In the genomic region with DNA sequence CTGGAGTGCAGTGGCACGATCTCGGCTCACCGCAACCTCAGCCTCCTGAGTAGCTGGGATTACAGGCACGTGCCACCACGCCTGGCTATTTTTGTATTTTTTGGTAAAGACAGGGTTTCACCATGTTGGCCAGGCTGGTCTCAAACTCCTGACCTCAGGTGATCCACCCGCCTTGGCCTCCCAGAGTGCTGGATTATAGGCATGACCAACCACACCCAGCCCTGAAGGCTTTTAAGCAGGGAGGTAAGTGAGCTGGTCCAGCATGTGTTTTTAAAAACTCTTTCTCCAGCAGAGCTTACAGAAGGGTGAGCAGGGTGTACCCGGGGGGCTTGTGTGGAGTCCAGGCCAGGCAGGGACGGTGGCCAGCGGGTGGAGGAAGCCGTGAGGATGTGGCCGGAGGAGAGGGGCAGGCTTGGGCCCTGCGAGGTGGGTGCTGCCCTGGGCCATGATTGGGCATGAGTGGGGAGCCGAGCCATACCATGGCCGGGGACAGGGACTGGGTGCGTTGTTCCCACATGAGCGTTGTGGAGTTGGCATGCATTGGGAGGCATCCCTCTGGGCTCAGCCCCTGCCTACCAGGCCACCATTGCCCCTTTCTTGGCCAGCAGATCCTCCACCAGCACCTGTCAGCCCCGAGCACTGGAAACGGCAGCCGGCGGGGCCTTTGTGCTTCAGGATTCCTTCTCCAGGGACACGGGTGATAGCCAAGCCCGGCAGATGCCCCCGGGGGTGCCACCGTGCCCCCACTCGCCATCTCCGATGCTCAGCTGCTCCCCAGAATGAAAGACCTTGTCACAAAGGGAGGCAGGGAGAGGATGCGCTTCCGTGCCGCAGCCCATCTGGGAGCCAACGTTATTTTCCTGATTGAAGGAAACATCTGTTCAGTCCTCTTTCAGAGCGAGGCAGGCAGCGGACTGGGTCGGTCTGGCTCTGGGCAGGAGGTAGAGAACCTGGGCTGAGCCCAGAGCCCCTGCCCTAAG, we compare ENCODE assay signal across 22 cellular contexts.
DNase-seq lines count a peak whose midpoint lies in the region; ATAC-seq and TF ChIP-seq lines count a peak whose summit lies in the region.
"Had no signal": no experiment of that assay in that cellular context is flagged by ENCODE, and none has a peak within 500 bp of the region (broad histone marks: within the 10 kb centered on the region; RNA-seq: fewer than 3 reads in every experiment).

No MANE protein-coding gene starts in this region.

- peaks cover 10% of the 10 kb centered on the region for H3K4me1 Mint-ChIP-seq in activated T-helper 17 cell treated with anti-CD3 and anti-CD28 coated beads, Interleukin-2, amount 50 U/mL, for 72 hours
- H3K4me1 Mint-ChIP-seq in Caco-2 (ENCODE audit: low read depth, unreplicated experiment) = no peaks in the 10 kb centered on the region

- no peak overlapping the region for H3K4me3 Mint-ChIP-seq in activated T-helper 17 cell treated with anti-CD3 and anti-CD28 coated beads, Interleukin-2, amount 50 U/mL, for 72 hours
- H3K4me3 Mint-ChIP-seq in Caco-2 (ENCODE audit: unreplicated experiment) = no peak overlapping the region
- H3K4me3 Mint-ChIP-seq: activated CD8-positive, alpha-beta T cell treated with anti-CD3 and anti-CD28 coated beads for 36 hours; activated naive CD8-positive, alpha-beta T cell; dendritic cell treated with granulocyte-macrophage colony-stimulating factor and Interleukin-4, amounts not matched to agents 40 ng/mL and 50 ng/mL, for 4 days; T-helper 1 cell treated with Interleukin-12 subunit alpha and Interleukin-12 subunit beta and Interleukin-4 antibody, amounts not matched to agents 30 μg/mL and 1 μg/mL, for 36 hours had no signal

- H3K27ac Mint-ChIP-seq in activated T-helper 17 cell treated with anti-CD3 and anti-CD28 coated beads, Interleukin-2, amount 50 U/mL, for 72 hours = peak overlapping the region; percentile 60
- no peak overlapping the region for H3K27ac Mint-ChIP-seq in Caco-2 (ENCODE audit: unreplicated experiment)
- H3K27ac Mint-ChIP-seq: activated CD8-positive, alpha-beta T cell treated with anti-CD3 and anti-CD28 coated beads for 36 hours; dendritic cell treated with granulocyte-macrophage colony-stimulating factor and Interleukin-4, amounts not matched to agents 40 ng/mL and 50 ng/mL, for 4 days; T-helper 1 cell treated with Interleukin-12 subunit alpha and Interleukin-12 subunit beta and Interleukin-4 antibody, amounts not matched to agents 30 μg/mL and 1 μg/mL, for 36 hours had no signal

- DNase-seq in NCI-H82 (lab: John Stamatoyannopoulos, UW) (peak; percentile 37), NCI-H82 treated with DMSO at 0.1 percent for 48 hours (lab: John Stamatoyannopoulos, UW; ENCODE audit: unreplicated experiment) (no peak), myocyte (ENCODE audit: low read depth) (peak; percentile 49), superior temporal gyrus (ENCODE audit: extremely low spot score) (peak; percentile 62), Caco-2 (no peak), HAP-1 (ENCODE audit: low spot score in 2 of 2) (no peak), LoVo (ENCODE audit: low spot score) (no peak)
- DNase-seq: activated CD8-positive, alpha-beta T cell treated with anti-CD3 and anti-CD28 coated beads for 36 hours; activated T-cell treated with anti-CD3 and anti-CD28 coated beads, Interleukin-2, amount 50 U/mL, for 48 hours; body of pancreas; DMS153; erythroblast; MG63; NCI-H187 treated with DMSO at 0.1 percent for 48 hours; SHP77 treated with DMSO at 0.1 percent for 48 hours; stimulated activated CD8-positive, alpha-beta memory T cell treated with anti-CD3 and anti-CD28 coated beads, Interleukin-4, amount 100 ng/mL, for 48 hours; testis had no signal

- in situ Hi-C loops in HAP-1 (cut with MboI; ENCODE audit: low sequenced_read_pairs) = no loop called here

- H3K36me3 ChIP-seq in Caco-2 (ENCODE audit: control insufficient read depth, insufficient read depth, low read length) (no peaks in the 10 kb centered on the region), HAP-1 (replicated peaks) (no peaks in the 10 kb centered on the region)
- H3K36me3 ChIP-seq: MG63 had no signal

- H3K27me3 ChIP-seq in Caco-2 (replicated peaks; ENCODE audit: control insufficient read depth, insufficient read depth, low read length) (no peaks in the 10 kb centered on the region), HAP-1 (ENCODE audit: low read depth) (no peaks in the 10 kb centered on the region)
- H3K27me3 ChIP-seq: body of pancreas, MG63, testis had no signal

- 0 out of 2 replicates have a peak, but pooled peaks cover 4% of the 10 kb centered on the region for H3K4me1 ChIP-seq in Caco-2
- H3K4me1 ChIP-seq in HAP-1 = no peaks in the 10 kb centered on the region

- POLR2A ChIA-PET in Caco-2 (lab: Charles Lee) = no interaction called here

- intact Hi-C loops in Caco-2 (cut with micrococcal nuclease; ENCODE audit: unreplicated experiment) = no loop called here

- BruUV-seq in Caco-2 (replicated peaks; lab: Mats Ljungman, UMichigan) = no TSS peak

- ATAC-seq in activated T-helper 17 cell treated with anti-CD3 and anti-CD28 coated beads, Interleukin-2, amount 50 U/mL, for 72 hours (replicated peaks) = no peak
- ATAC-seq: activated CD8-positive, alpha-beta T cell treated with anti-CD3 and anti-CD28 coated beads for 36 hours; body of pancreas; left lobe of liver had no signal

- no peak for TF ChIP-seq CTCF in Caco-2 (IDR thresholded peaks at IDR 0.05; ENCODE audit: insufficient read depth in 1 of 2, low read depth in 1 of 2, low read length in 1 of 2, severe bottlenecking in 1 of 2, unreplicated experiment in 1 of 2)

- CTCF ChIA-PET in Caco-2 (lab: Charles Lee) = no interaction called here

- no peak overlapping the region for H3K4me3 ChIP-seq in Caco-2 (ENCODE audit: low read depth, low read length)
- no peak overlapping the region for H3K4me3 ChIP-seq in HAP-1
- H3K4me3 ChIP-seq: body of pancreas, MG63, testis had no signal

- no peaks in the 10 kb centered on the region for H3K27me3 Mint-ChIP-seq in activated T-helper 17 cell treated with anti-CD3 and anti-CD28 coated beads, Interleukin-2, amount 50 U/mL, for 72 hours
- no peaks in the 10 kb centered on the region for H3K27me3 Mint-ChIP-seq in Caco-2 (ENCODE audit: insufficient read depth, unreplicated experiment)
- H3K27me3 Mint-ChIP-seq: activated CD8-positive, alpha-beta T cell treated with anti-CD3 and anti-CD28 coated beads for 36 hours; activated naive CD8-positive, alpha-beta T cell; dendritic cell treated with granulocyte-macrophage colony-stimulating factor and Interleukin-4, amounts not matched to agents 40 ng/mL and 50 ng/mL, for 4 days had no signal

- no peaks in the 10 kb centered on the region for H3K9me3 Mint-ChIP-seq in activated T-helper 17 cell treated with anti-CD3 and anti-CD28 coated beads, Interleukin-2, amount 50 U/mL, for 72 hours
- no peaks in the 10 kb centered on the region for H3K9me3 Mint-ChIP-seq in Caco-2 (ENCODE audit: unreplicated experiment)
- H3K9me3 Mint-ChIP-seq: activated CD8-positive, alpha-beta T cell treated with anti-CD3 and anti-CD28 coated beads for 36 hours; dendritic cell treated with granulocyte-macrophage colony-stimulating factor and Interleukin-4, amounts not matched to agents 40 ng/mL and 50 ng/mL, for 4 days; T-helper 1 cell treated with Interleukin-12 subunit alpha and Interleukin-12 subunit beta and Interleukin-4 antibody, amounts not matched to agents 30 μg/mL and 1 μg/mL, for 36 hours had no signal

- no peaks in the 10 kb centered on the region for H3K9me3 ChIP-seq in Caco-2
- H3K9me3 ChIP-seq in HAP-1 = no peaks in the 10 kb centered on the region
- H3K9me3 ChIP-seq: body of pancreas, MG63, testis had no signal

- no peaks in the 10 kb centered on the region for H3K36me3 Mint-ChIP-seq in activated T-helper 17 cell treated with anti-CD3 and anti-CD28 coated beads, Interleukin-2, amount 50 U/mL, for 72 hours (ENCODE audit: low read depth)
- H3K36me3 Mint-ChIP-seq in Caco-2 (ENCODE audit: insufficient read depth, unreplicated experiment) = peaks cover 7% of the 10 kb centered on the region
- H3K36me3 Mint-ChIP-seq: activated naive CD8-positive, alpha-beta T cell had no signal

Comparison
In these comparisons a context has a peak if more than half of its experiments do, and no peak if none do; other contexts are left out.
1. DNase-seq: peak in NCI-H82 (single experiment), myocyte (single experiment) and superior temporal gyrus (single experiment); none in NCI-H82 treated with DMSO at 0.1 percent for 48 hours (single experiment), Caco-2 (0 of 2), HAP-1 (0 of 2) and LoVo (single experiment).